Comparison of ENCODE assay signal across 21 cellular contexts in the genomic region with DNA sequence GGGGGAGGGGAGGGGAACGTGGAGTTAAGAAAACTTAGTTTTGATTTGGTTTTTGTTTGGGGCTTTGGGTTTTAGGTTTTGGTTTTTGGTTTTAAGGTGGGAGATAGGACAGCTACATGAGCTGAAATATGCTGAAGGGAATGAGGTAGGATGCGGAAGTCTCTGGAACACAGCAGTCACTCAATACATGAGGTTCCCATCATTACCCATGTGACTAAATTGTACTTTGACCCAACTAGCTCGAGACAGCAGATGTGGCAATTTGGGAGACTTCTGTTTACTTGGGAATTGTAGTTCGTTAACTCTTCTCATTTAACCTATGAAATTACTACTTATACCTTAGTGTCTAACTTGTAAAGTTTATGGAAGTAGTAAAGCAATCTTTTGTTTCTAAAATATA.
DNase-seq lines count a peak whose midpoint lies in the region; ATAC-seq and TF ChIP-seq lines count a peak whose summit lies in the region.
"Had no signal": no experiment of that assay in that cellular context is flagged by ENCODE, and none has a peak within 500 bp of the region (broad histone marks: within the 10 kb centered on the region; RNA-seq: fewer than 3 reads in every experiment).

No MANE protein-coding gene starts in this region.

- no peak overlapping the region for H3K9ac ChIP-seq in mucosa of rectum (ENCODE audit: low read depth in 1 of 2, low read length in 2 of 2)
- peak overlapping the region in 1 of 5 donors; percentile 49 for H3K9ac ChIP-seq in subcutaneous abdominal adipose tissue (ENCODE audit: low read length in 5 of 5)

- no peaks in the 10 kb centered on the region; the same call in 2 of the 3 replicates for H3K9me3 Mint-ChIP-seq in GM23338
- no peaks in the 10 kb centered on the region for H3K9me3 Mint-ChIP-seq in mesothelial cell of epicardium

- H3K36me3 ChIP-seq in mucosa of rectum (ENCODE audit: control insufficient read depth in 2 of 2, insufficient read depth in 2 of 2, low read length in 2 of 2): no peaks in the 10 kb centered on the region
- no peaks in the 10 kb centered on the region for H3K36me3 ChIP-seq in subcutaneous abdominal adipose tissue (ENCODE audit: control insufficient read depth in 5 of 5, insufficient read depth in 5 of 5, low read length in 5 of 5)
- H3K36me3 ChIP-seq in GM23338 (ENCODE audit: insufficient read depth): no peaks in the 10 kb centered on the region
- H3K36me3 ChIP-seq: Peyer's patch had no signal

- H3K4me3 Mint-ChIP-seq in GM23338 (no peak overlapping the region), mesothelial cell of epicardium (no peak overlapping the region)
- H3K4me3 Mint-ChIP-seq: CD4-positive, alpha-beta T cell had no signal

- no peak overlapping the region for H2AFZ ChIP-seq in GM23338

- peaks cover 16% of the 10 kb centered on the region for H3K4me1 Mint-ChIP-seq in GM23338
- H3K4me1 Mint-ChIP-seq in mesothelial cell of epicardium: peaks cover 11% of the 10 kb centered on the region

- no peak overlapping the region for H3K27ac Mint-ChIP-seq in GM23338
- H3K27ac Mint-ChIP-seq in mesothelial cell of epicardium: no peak overlapping the region
- H3K27ac Mint-ChIP-seq: CD4-positive, alpha-beta T cell had no signal

- H3K27me3 Mint-ChIP-seq in GM23338 (ENCODE audit: insufficient read depth, low read depth, poor library complexity) (peaks cover 7% of the 10 kb centered on the region), mesothelial cell of epicardium (ENCODE audit: low read depth) (no peaks in the 10 kb centered on the region)
- H3K27me3 Mint-ChIP-seq: CD4-positive, alpha-beta T cell had no signal

- H3K4me3 ChIP-seq in mucosa of rectum (ENCODE audit: low read length in 2 of 2) (no peak overlapping the region), subcutaneous abdominal adipose tissue (ENCODE audit: low read depth in 1 of 5, low read length in 5 of 5) (no peak overlapping the region), GM23338 (no peak overlapping the region)
- H3K4me3 ChIP-seq: K562, Peyer's patch had no signal

- H3K36me3 Mint-ChIP-seq in GM23338 (ENCODE audit: low read depth) (no peaks in the 10 kb centered on the region), mesothelial cell of epicardium (no peaks in the 10 kb centered on the region)

- H4K20me1 ChIP-seq in GM23338 (replicated peaks; ENCODE audit: insufficient read depth): no peaks in the 10 kb centered on the region

- ATAC-seq in left colon: peak; percentile 99
- no peak for ATAC-seq in GM23338
- ATAC-seq: K562 had no signal

- H3K27ac ChIP-seq in mucosa of rectum (ENCODE audit: low read depth in 2 of 2, low read length in 2 of 2) (peak overlapping the region; percentile 5 to 57), subcutaneous abdominal adipose tissue (ENCODE audit: low read depth, low read length) (peak overlapping the region; percentile 58), GM23338 (ENCODE audit: low read depth) (no peak overlapping the region)
- H3K27ac ChIP-seq: Peyer's patch had no signal

- intact Hi-C loops in left colon (cut with DNase I, micrococcal nuclease): no loop called here

- DNase-seq in NCI-H69 (lab: John Stamatoyannopoulos, UW) (peak; percentile 56), left colon (peak in 1 of 2 donors; percentile 42), GM23338 (ENCODE audit: low spot score) (no peak), mesothelial cell of epicardium (ENCODE audit: low spot score in 2 of 2, unreplicated experiment in 2 of 2) (no peak), NCI-H524 treated with DMSO at 0.1 percent for 48 hours (lab: John Stamatoyannopoulos, UW) (no peak)
- no peak for DNase-seq in stimulated activated naive CD4-positive, alpha-beta T cell (lab: John Stamatoyannopoulos, UW)
- DNase-seq: CD4-positive, alpha-beta T cell; COR-L47; DMS 273 treated with DMSO at 0.1 percent for 48 hours; DMS79 treated with DMSO at 0.1 percent for 48 hours; MM.1S; NCI-H1048; NCI-H1417 treated with DMSO at 0.1 percent for 48 hours; NCI-H187 treated with DMSO at 0.1 percent for 48 hours; NCI-H2107; NCI-H774; NK-92 treated with Interleukin-12 subunit alpha and Interleukin-12 subunit beta, amount 100 ng/mL, for 24 hours had no signal

- H3K9me3 ChIP-seq in mucosa of rectum (ENCODE audit: control insufficient read depth in 2 of 2, low read length in 2 of 2) (no peaks in the 10 kb centered on the region), subcutaneous abdominal adipose tissue (ENCODE audit: control insufficient read depth in 5 of 5, low read length in 5 of 5) (no peaks in the 10 kb centered on the region)
- H3K9me3 ChIP-seq: Peyer's patch had no signal

- no peaks in the 10 kb centered on the region for H3F3A ChIP-seq in GM23338 (replicated peaks; ENCODE audit: low read depth)

- H3K9me2 ChIP-seq in GM23338 (ENCODE audit: insufficient read depth): peaks cover 6% of the 10 kb centered on the region; the same call in 1 of the 2 replicates

- H3K4me1 ChIP-seq in mucosa of rectum (ENCODE audit: control insufficient read depth in 2 of 2, insufficient read depth in 2 of 2, low read length in 2 of 2) (peaks cover 0 to 9% of the 10 kb centered on the region in 2 donors), subcutaneous abdominal adipose tissue (ENCODE audit: control insufficient read depth in 5 of 5, insufficient read depth in 5 of 5, low read length in 5 of 5) (peaks cover 2 to 37% (median 31%) of the 10 kb centered on the region in 5 donors), GM23338 (ENCODE audit: insufficient read depth) (peaks cover 9% of the 10 kb centered on the region; the same call in 1 of the 2 replicates)
- H3K4me1 ChIP-seq: Peyer's patch had no signal

- no peaks in the 10 kb centered on the region for H3K79me2 ChIP-seq in GM23338 (replicated peaks; ENCODE audit: insufficient read depth)

- H3K27me3 ChIP-seq in mucosa of rectum (ENCODE audit: control insufficient read depth in 2 of 2, insufficient read depth in 2 of 2, low read length in 2 of 2) (no peaks in the 10 kb centered on the region), subcutaneous abdominal adipose tissue (ENCODE audit: control insufficient read depth in 5 of 5, insufficient read depth in 4 of 5, low read length in 5 of 5) (no peaks in the 10 kb centered on the region), GM23338 (ENCODE audit: insufficient read depth) (no peaks in the 10 kb centered on the region)
- H3K27me3 ChIP-seq: Peyer's patch had no signal

- no peak overlapping the region for H3K4me2 ChIP-seq in GM23338

- TF ChIP-seq CTCF in GM23338 (conservative IDR thresholded peaks at IDR 0.05; ENCODE audit: low read depth in 2 of 2) (no peak), mesothelial cell of epicardium (IDR thresholded peaks at IDR 0.05; ENCODE audit: unreplicated experiment) (no peak)

TF ChIP-seq in GM23338, 12 proteins besides CTCF, POLR2A, EP300 and RAD21 (continues in another document):
- TF ChIP-seq ZNF114 (CRISPR knock-in tag; IDR thresholded peaks at IDR 0.05) (no peak), STAT1 (IDR thresholded peaks at IDR 0.05; ENCODE audit: unreplicated experiment) (no peak)
